Comparison of ENCODE assay signal across 17 cellular contexts in the genomic region with DNA sequence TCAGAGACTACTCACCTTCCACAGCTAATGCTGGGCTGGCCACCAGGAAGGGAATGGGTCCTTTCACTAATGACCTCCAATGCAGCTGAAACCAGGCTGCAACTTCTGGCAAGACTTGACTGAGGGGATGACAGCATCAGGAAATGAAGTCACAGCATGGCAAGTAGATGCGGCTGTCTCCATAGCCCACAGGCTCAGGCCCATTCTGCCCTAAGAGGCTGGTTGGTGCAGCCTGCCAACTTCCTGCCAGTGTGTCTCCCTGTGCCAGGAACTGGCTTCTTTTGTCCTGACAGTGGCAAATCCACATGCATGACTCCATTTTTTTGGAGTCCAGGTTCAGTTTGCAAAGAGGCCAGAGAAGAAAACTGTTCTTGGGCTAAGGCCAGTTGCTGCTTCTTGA.
"Had no signal": no experiment of that assay in that cellular context is flagged by ENCODE, and none has a peak within 500 bp of the region (broad histone marks: within the 10 kb centered on the region; RNA-seq: fewer than 3 reads in every experiment).

No MANE protein-coding gene starts in this region.

- H3K4me1 Mint-ChIP-seq: immature natural killer cell had no signal

- DNase-seq: dermis blood vessel endothelial cell; esophagus squamous epithelium; foreskin fibroblast; immature natural killer cell; left colon; mucosa of descending colon; naive thymus-derived CD8-positive, alpha-beta T cell; posterior cingulate gyrus; small intestine; stimulated activated CD4-positive, alpha-beta T cell treated with anti-CD3 and anti-CD28 coated beads, Interleukin-12 subunit alpha, Interleukin-12 subunit beta, amount 100 ng/mL, for 4 hours; stimulated activated naive CD4-positive, alpha-beta T cell; stomach; transverse colon had no signal

- H3K27me3 ChIP-seq: esophagus squamous epithelium, right atrium auricular region, transverse colon had no signal

- H3K4me1 ChIP-seq: esophagus squamous epithelium, gastroesophageal sphincter, stomach, transverse colon had no signal

- H3K27ac ChIP-seq: esophagus squamous epithelium, gastroesophageal sphincter, right atrium auricular region, stomach, thoracic aorta, transverse colon had no signal

- H3K4me3 Mint-ChIP-seq: immature natural killer cell; naive thymus-derived CD8-positive, alpha-beta T cell had no signal

- H3K36me3 ChIP-seq: esophagus squamous epithelium, gastroesophageal sphincter, right atrium auricular region, stomach, thoracic aorta, transverse colon had no signal

- H3K36me3 Mint-ChIP-seq: immature natural killer cell; naive thymus-derived CD8-positive, alpha-beta T cell had no signal

- FAIRE-seq: colon, small intestine had no signal

- ATAC-seq: gastroesophageal sphincter; left colon; mucosa of descending colon; naive thymus-derived CD8-positive, alpha-beta T cell had no signal

- H3K9me3 ChIP-seq: esophagus squamous epithelium, gastroesophageal sphincter, mucosa of descending colon, right atrium auricular region, thoracic aorta, transverse colon had no signal

- H3K4me3 ChIP-seq: esophagus squamous epithelium, gastroesophageal sphincter, mucosa of descending colon, right atrium auricular region, stomach, thoracic aorta, transverse colon had no signal

- H3K27ac Mint-ChIP-seq: immature natural killer cell; naive thymus-derived CD8-positive, alpha-beta T cell had no signal
